ENCODE assay signal across 8 cellular contexts in genomic region chr16:2023098-2023925, GRCh38. TPM values are rescaled to one million over a fixed set of nuclear protein-coding genes. Genes with fewer than 3 reads are reported as not detected.
DNase-seq lines count a peak whose midpoint lies in the region; ATAC-seq and TF ChIP-seq lines count a peak whose summit lies in the region.

No MANE protein-coding gene starts in this region.

- no peaks in the 10 kb centered on the region for H3K9me3 ChIP-seq in ES-I3 (ENCODE audit: control insufficient read depth, insufficient read depth, low read length)
- H3K9me3 ChIP-seq in HAP-1 = no peaks in the 10 kb centered on the region
- H3K9me3 ChIP-seq in ascending aorta = no peaks in the 10 kb centered on the region

- DNase-seq in HAP-1 (ENCODE audit: low spot score in 2 of 2) = peak; percentile 74 to 95
- DNase-seq in NCI-H1105 treated with DMSO at 0.1 percent for 48 hours (lab: John Stamatoyannopoulos, UW) = peak; percentile 62
- DNase-seq in T-helper 22 cell (ENCODE audit: low read depth) = peak; percentile 84
- peak; percentile 75 to 96 for DNase-seq in ascending aorta (ENCODE audit: low spot score in 2 of 2)
- DNase-seq in hippocampal formation (lab: John Stamatoyannopoulos, UW) = peak; percentile 77 to 87
- DNase-seq in retina = peak; percentile 97

- intact Hi-C loops in ascending aorta (cut with DNase I) = loop anchor here (1.0 to 10.0 kb wide), 3 partner anchors 24 to 231 kb away; partner anchors contain the start of genes ECI1, NTHL1 and TSC2

- peak overlapping the region; percentile 11 for H3K4me3 ChIP-seq in HAP-1
- peak overlapping the region; percentile 35 to 58 for H3K4me3 ChIP-seq in ascending aorta

- H3K4me1 ChIP-seq in ES-I3 (ENCODE audit: insufficient read depth, low read length) = peaks cover 6% of the 10 kb centered on the region; the same call in 1 of the 2 replicates
- H3K4me1 ChIP-seq in HAP-1 = peaks cover 17% of the 10 kb centered on the region
- H3K4me1 ChIP-seq in ascending aorta = peaks cover 17 to 31% of the 10 kb centered on the region in 2 donors

- peak overlapping the region; percentile 66 to 73 for H3K27ac ChIP-seq in ascending aorta

- peak; percentile 98 to 99 (median 98) for TF ChIP-seq CTCF in ascending aorta (IDR thresholded peaks at IDR 0.05)

- ATAC-seq in HG02852 (IDR thresholded peaks at IDR 0.05; ENCODE audit: unreplicated experiment) = no peak

- in situ Hi-C loops in HAP-1 (cut with MboI; ENCODE audit: low sequenced_read_pairs) = loop anchor here (5.0 kb wide), 1 partner anchor 119 kb away; no protein-coding TSS in a partner anchor

- peak overlapping the region; percentile 42 for H3K9ac ChIP-seq in ES-I3 (ENCODE audit: low read depth, low read length)

- no peaks in the 10 kb centered on the region for H3K36me3 ChIP-seq in ES-I3 (ENCODE audit: insufficient read depth, low read length)
- H3K36me3 ChIP-seq in HAP-1 (replicated peaks) = no peaks in the 10 kb centered on the region
- no peaks in the 10 kb centered on the region for H3K36me3 ChIP-seq in ascending aorta

- H3K27me3 ChIP-seq in HAP-1 (ENCODE audit: low read depth) = peaks cover 10% of the 10 kb centered on the region; the same call in 1 of the 2 replicates
- no peaks in the 10 kb centered on the region for H3K27me3 ChIP-seq in ascending aorta

RNA-seq across cellular contexts. Expression of gene NHERF2, which starts 3.4 kb away (rescaled TPM):
- total RNA-seq in ascending aorta = 123 TPM

RNA-seq across cellular contexts. Expression of gene NPW, which starts 3.7 kb away (rescaled TPM):
- not detected for total RNA-seq in ascending aorta

RNA-seq across cellular contexts. Expression of gene ZNF598, which starts 13.7 kb away (rescaled TPM):
- total RNA-seq in ascending aorta = 31.1 TPM

RNA-seq across cellular contexts. Expression of gene NTHL1, which starts 24.3 kb away (rescaled TPM):
- total RNA-seq in ascending aorta = 59.5 TPM

RNA-seq across cellular contexts. Expression of gene TSC2, which starts 24.5 kb away (rescaled TPM):
- total RNA-seq in ascending aorta = 258 TPM
